In genomic region chr18:36411745-36412168, GRCh38 we compare ENCODE assay signal across 11 cellular contexts.
DNase-seq lines count a peak whose midpoint lies in the region; TF ChIP-seq lines count a peak whose summit lies in the region.
"Had no signal": no experiment of that assay in that cellular context is flagged by ENCODE, and none has a peak within 500 bp of the region (broad histone marks: within the 10 kb centered on the region; RNA-seq: fewer than 3 reads in every experiment).

No MANE protein-coding gene starts in this region.

- no peak overlapping the region for H3K27ac Mint-ChIP-seq in progenitor cell of endocrine pancreas
- H3K27ac Mint-ChIP-seq: B cell had no signal

- H3K27me3 Mint-ChIP-seq in progenitor cell of endocrine pancreas: peaks cover 3% of the 10 kb centered on the region

- H3K9me3 Mint-ChIP-seq in progenitor cell of endocrine pancreas (ENCODE audit: low read depth): no peaks in the 10 kb centered on the region

- DNase-seq in NCI-H2107 treated with DMSO at 0.1 percent for 48 hours (lab: John Stamatoyannopoulos, UW; ENCODE audit: unreplicated experiment): peak; percentile 30
- no peak for DNase-seq in NCI-H2107 (lab: John Stamatoyannopoulos, UW)
- DNase-seq in NAMALWA (ENCODE audit: low spot score): peak; percentile 54
- DNase-seq in cardiac fibroblast (ENCODE audit: low read depth in 2 of 2): peak; percentile 37 to 68
- DNase-seq in progenitor cell of endocrine pancreas (ENCODE audit: low spot score, unreplicated experiment): no peak
- DNase-seq in 8988T: no peak
- no peak for DNase-seq in hippocampal formation (lab: John Stamatoyannopoulos, UW)
- DNase-seq in stimulated activated CD4-positive, alpha-beta T cell treated with anti-CD3 and anti-CD28 coated beads, Interleukin-12 subunit alpha, Interleukin-12 subunit beta, amount 100 ng/mL, for 4 hours: no peak
- DNase-seq: effector CD4-positive, alpha-beta T cell had no signal

- peaks cover 2% of the 10 kb centered on the region for H3K4me1 Mint-ChIP-seq in progenitor cell of endocrine pancreas (ENCODE audit: low read depth)
- H3K4me1 Mint-ChIP-seq: B cell had no signal

- H3K36me3 Mint-ChIP-seq in progenitor cell of endocrine pancreas (ENCODE audit: insufficient read depth): no peaks in the 10 kb centered on the region

- H3K4me3 ChIP-seq in cardiac fibroblast (replicated peaks in 1 of 2; ENCODE audit: low read depth in 2 of 2, low read length in 2 of 2): no peak overlapping the region
- H3K4me3 ChIP-seq: skin epidermis had no signal

- TF ChIP-seq CTCF in cardiac fibroblast (IDR thresholded peaks at IDR 0.05; ENCODE audit: low read depth, low read length) (peak; percentile 63), progenitor cell of endocrine pancreas (IDR thresholded peaks at IDR 0.05; ENCODE audit: unreplicated experiment) (peak; percentile 45)

- no peak overlapping the region for H3K4me3 Mint-ChIP-seq in progenitor cell of endocrine pancreas (ENCODE audit: low read depth)
- H3K4me3 Mint-ChIP-seq: B cell had no signal

Comparison
In these comparisons a context has a peak if more than half of its experiments do, and no peak if none do; other contexts are left out.
1. DNase-seq: peak in NCI-H2107 treated with DMSO at 0.1 percent for 48 hours (single experiment), NAMALWA (single experiment) and cardiac fibroblast (2 of 2); none in NCI-H2107 (single experiment), progenitor cell of endocrine pancreas (single experiment), 8988T (single experiment), hippocampal formation (0 of 2) and stimulated activated CD4-positive, alpha-beta T cell treated with anti-CD3 and anti-CD28 coated beads, Interleukin-12 subunit alpha, Interleukin-12 subunit beta, amount 100 ng/mL, for 4 hours (single experiment).